ENCODE assay signal across 25 cellular contexts in the genomic region with DNA sequence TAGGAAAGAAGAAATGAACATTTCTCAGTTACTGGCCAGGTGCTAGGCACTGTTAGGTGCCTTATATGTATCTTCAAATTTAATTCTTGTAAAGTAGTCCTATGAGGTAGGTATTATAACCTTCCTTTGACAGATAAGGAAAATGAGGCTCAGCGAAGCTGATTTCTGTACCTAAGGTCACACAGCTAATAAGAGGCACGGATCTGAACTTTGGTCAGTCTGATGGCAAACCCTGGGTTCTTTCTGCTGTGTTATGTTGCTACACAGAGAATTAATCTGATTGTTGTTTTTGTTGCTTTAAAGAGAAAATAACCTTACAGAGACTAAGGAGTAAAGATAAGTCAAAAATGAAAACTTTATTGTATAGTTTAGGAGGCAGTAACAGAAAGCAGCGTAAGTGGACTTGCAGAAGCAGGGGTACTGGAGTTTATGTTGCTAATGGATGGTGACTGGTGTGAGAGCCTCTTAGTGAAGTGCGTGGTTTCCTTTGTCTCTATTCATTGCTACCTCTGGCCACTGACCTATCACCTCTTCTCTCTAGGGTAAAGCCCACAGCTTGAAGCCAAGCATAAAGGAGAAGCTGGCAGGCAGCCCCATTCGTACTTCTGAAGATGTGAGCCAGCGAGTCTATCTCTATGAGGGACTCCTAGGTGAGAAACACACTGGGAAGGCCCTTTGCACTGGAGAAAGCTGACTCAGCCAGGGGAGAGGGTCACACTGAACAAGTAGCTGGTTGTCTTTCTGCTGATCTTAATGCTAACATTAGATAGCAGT. TPM values are rescaled to one million over a fixed set of nuclear protein-coding genes. Genes with fewer than 3 reads are reported as not detected.
DNase-seq lines count a peak whose midpoint lies in the region; ATAC-seq, FAIRE-seq and TF ChIP-seq lines count a peak whose summit lies in the region.
"Had no signal": no experiment of that assay in that cellular context is flagged by ENCODE, and none has a peak within 500 bp of the region (broad histone marks: within the 10 kb centered on the region; RNA-seq: fewer than 3 reads in every experiment).

No MANE protein-coding gene starts in this region.

- no peak for TF ChIP-seq CTCF in endodermal cell (conservative IDR thresholded peaks at IDR 0.05)
- no peak for TF ChIP-seq CTCF in GM10266 (IDR thresholded peaks at IDR 0.05; ENCODE audit: control insufficient read depth, insufficient read depth, low read depth, missing control alignments)

- H3K27me3 ChIP-seq in HUES48 (ENCODE audit: control insufficient read depth, insufficient read depth, low read length) (no peaks in the 10 kb centered on the region), endodermal cell (ENCODE audit: control insufficient read depth, insufficient read depth, low read length, poor library complexity, severe bottlenecking) (no peaks in the 10 kb centered on the region)
- H3K27me3 ChIP-seq: MG63 had no signal

- WGBS in endodermal cell (ENCODE audit: insufficient coverage in 1 of 2, insufficient read length in 1 of 2), 2 experiments, result 82 to 83% methylated on average over 6 of the region's 6 CpGs

- H3K36me3 ChIP-seq in HUES48 (ENCODE audit: control insufficient read depth, insufficient read depth, low read length) (peaks cover 74% of the 10 kb centered on the region), endodermal cell (ENCODE audit: control insufficient read depth, insufficient read depth, low read length) (peaks cover 40% of the 10 kb centered on the region)

- DNase-seq in activated T-cell treated with anti-CD3 and anti-CD28 coated beads, Interleukin-2, amount 50 U/mL, for 24 hours, result peak; percentile 5
- no peak for DNase-seq in activated T-cell treated with anti-CD3 and anti-CD28 coated beads, Interleukin-2, amount 50 U/mL, for 48 hours
- DNase-seq in endodermal cell (peak; percentile 57), GM12891 (ENCODE audit: insufficient read length, low spot score) (no peak), GM10266 (ENCODE audit: extremely low spot score) (no peak), immature natural killer cell (no peak)
- no peak for DNase-seq in stimulated activated effector memory CD8-positive, alpha-beta T cell treated with anti-CD3 and anti-CD28 coated beads, Interleukin-12 subunit alpha, Interleukin-12 subunit beta, amount 100 ng/mL, for 72 hours (ENCODE audit: low spot score in 2 of 2)
- DNase-seq: Calu3; CD4-positive, alpha-beta memory T cell; Kasumi-1; MG63; NCI-H1048; NCI-H1436; NCI-H1930; NCI-H2171; NCI-H446 treated with DMSO at 0.1 percent for 48 hours; SHP77 treated with DMSO at 0.1 percent for 48 hours; SK-N-SH had no signal

- peaks cover 96% of the 10 kb centered on the region for H3K36me3 Mint-ChIP-seq in activated T-cell treated with anti-CD3 and anti-CD28 coated beads, Interleukin-2, amount 50 U/mL, for 24 hours (ENCODE audit: low read depth)
- H3K36me3 Mint-ChIP-seq in endodermal cell (ENCODE audit: low read depth), result peaks cover 57% of the 10 kb centered on the region
- peaks cover 23% of the 10 kb centered on the region for H3K36me3 Mint-ChIP-seq in stimulated activated effector memory CD8-positive, alpha-beta T cell treated with anti-CD3 and anti-CD28 coated beads, Interleukin-12 subunit alpha, Interleukin-12 subunit beta, amount 100 ng/mL, for 72 hours
- H3K36me3 Mint-ChIP-seq in immature natural killer cell, result peaks cover 23 to 39% (median 27%) of the 10 kb centered on the region in 3 donors

- H3K9me3 ChIP-seq in HUES48 (ENCODE audit: control insufficient read depth, insufficient read depth, low read length) (no peaks in the 10 kb centered on the region), endodermal cell (ENCODE audit: control insufficient read depth, low read length) (peaks cover 12% of the 10 kb centered on the region)
- H3K9me3 ChIP-seq: HAP-1, MG63, SK-N-SH had no signal

- no peaks in the 10 kb centered on the region for H3K9me3 Mint-ChIP-seq in activated T-cell treated with anti-CD3 and anti-CD28 coated beads, Interleukin-2, amount 50 U/mL, for 24 hours
- peaks cover 7% of the 10 kb centered on the region for H3K9me3 Mint-ChIP-seq in endodermal cell
- H3K9me3 Mint-ChIP-seq in stimulated activated effector memory CD8-positive, alpha-beta T cell treated with anti-CD3 and anti-CD28 coated beads, Interleukin-12 subunit alpha, Interleukin-12 subunit beta, amount 100 ng/mL, for 72 hours, result no peaks in the 10 kb centered on the region
- H3K9me3 Mint-ChIP-seq in immature natural killer cell, result peaks cover 0 to 5% (median 2%) of the 10 kb centered on the region in 6 donors

- no peak for FAIRE-seq in GM12891 (lab: Jason Lieb, UNC)
- FAIRE-seq: A204.1, RCC 7860 had no signal

- H3K9ac ChIP-seq in HUES48 (ENCODE audit: low read depth, low read length) (no peak overlapping the region), endodermal cell (ENCODE audit: extremely low read depth, low read length, poor library complexity, severe bottlenecking) (no peak overlapping the region)
- H3K9ac ChIP-seq: SK-N-SH had no signal

- peaks cover 2% of the 10 kb centered on the region for H3K4me1 Mint-ChIP-seq in activated T-cell treated with anti-CD3 and anti-CD28 coated beads, Interleukin-2, amount 50 U/mL, for 24 hours (ENCODE audit: low read depth)
- no peaks in the 10 kb centered on the region for H3K4me1 Mint-ChIP-seq in endodermal cell
- H3K4me1 Mint-ChIP-seq in stimulated activated effector memory CD8-positive, alpha-beta T cell treated with anti-CD3 and anti-CD28 coated beads, Interleukin-12 subunit alpha, Interleukin-12 subunit beta, amount 100 ng/mL, for 72 hours, result no peaks in the 10 kb centered on the region
- H3K4me1 Mint-ChIP-seq in immature natural killer cell, result no peaks in the 10 kb centered on the region

- TF ChIP-seq POLR2A in GM12891 (IDR thresholded peaks at IDR 0.05; ENCODE audit: low read depth, low read length), result no peak

- ATAC-seq in stimulated activated effector memory CD8-positive, alpha-beta T cell treated with anti-CD3 and anti-CD28 coated beads, Interleukin-12 subunit alpha, Interleukin-12 subunit beta, amount 100 ng/mL, for 72 hours, result no peak

- no peak overlapping the region for H3K4me3 Mint-ChIP-seq in activated T-cell treated with anti-CD3 and anti-CD28 coated beads, Interleukin-2, amount 50 U/mL, for 24 hours
- no peak overlapping the region for H3K4me3 Mint-ChIP-seq in endodermal cell
- no peak overlapping the region for H3K4me3 Mint-ChIP-seq in stimulated activated effector memory CD8-positive, alpha-beta T cell treated with anti-CD3 and anti-CD28 coated beads, Interleukin-12 subunit alpha, Interleukin-12 subunit beta, amount 100 ng/mL, for 72 hours
- H3K4me3 Mint-ChIP-seq in immature natural killer cell, result no peak overlapping the region

- H3K4me1 ChIP-seq in HUES48 (ENCODE audit: control insufficient read depth, insufficient read depth, low read length) (no peaks in the 10 kb centered on the region), endodermal cell (ENCODE audit: control insufficient read depth, insufficient read depth, low read length) (no peaks in the 10 kb centered on the region)
- H3K4me1 ChIP-seq: HAP-1 had no signal

- H3K4me3 ChIP-seq in HUES48 (ENCODE audit: low read depth, low read length) (no peak overlapping the region), endodermal cell (ENCODE audit: low read length) (no peak overlapping the region)
- H3K4me3 ChIP-seq: HAP-1, MG63 had no signal

- H3K27ac ChIP-seq in HUES48 (ENCODE audit: low read depth, low read length) (peak overlapping the region; percentile 72), endodermal cell (ENCODE audit: low read depth, low read length) (peak overlapping the region; percentile 15)
- H3K27ac ChIP-seq: HL-60 had no signal

- no peak overlapping the region for H3K27ac Mint-ChIP-seq in activated T-cell treated with anti-CD3 and anti-CD28 coated beads, Interleukin-2, amount 50 U/mL, for 24 hours
- H3K27ac Mint-ChIP-seq in endodermal cell (peak overlapping the region; percentile 16), immature natural killer cell (no peak overlapping the region)
- H3K27ac Mint-ChIP-seq in stimulated activated effector memory CD8-positive, alpha-beta T cell treated with anti-CD3 and anti-CD28 coated beads, Interleukin-12 subunit alpha, Interleukin-12 subunit beta, amount 100 ng/mL, for 72 hours, result peak overlapping the region; percentile 43

- H3K27me3 Mint-ChIP-seq in activated T-cell treated with anti-CD3 and anti-CD28 coated beads, Interleukin-2, amount 50 U/mL, for 24 hours, result no peaks in the 10 kb centered on the region
- no peaks in the 10 kb centered on the region for H3K27me3 Mint-ChIP-seq in endodermal cell (ENCODE audit: insufficient read depth)
- peaks cover 0 to 3% (median 0%) of the 10 kb centered on the region in 3 donors for H3K27me3 Mint-ChIP-seq in immature natural killer cell (ENCODE audit: low read depth in 3 of 3)
- H3K27me3 Mint-ChIP-seq: CD4-positive, alpha-beta memory T cell had no signal

TF ChIP-seq in GM12891, 5 proteins besides CTCF, POLR2A, EP300 and RAD21:
- no peak for TF ChIP-seq POU2F2 (IDR thresholded peaks at IDR 0.05; ENCODE audit: low read depth, low read length)
- TF ChIP-seq POLR2AphosphoS5 (IDR thresholded peaks at IDR 0.05; ENCODE audit: low read depth, low read length), result no peak
- TF ChIP-seq SPI1 (IDR thresholded peaks at IDR 0.05; ENCODE audit: low read depth, low read length), result no peak
- TF ChIP-seq TAF1 (IDR thresholded peaks at IDR 0.05; ENCODE audit: low read depth, low read length), result no peak
- no peak for TF ChIP-seq PAX5 (IDR thresholded peaks at IDR 0.05; ENCODE audit: insufficient read depth, low read length, severe bottlenecking)

RNA-seq across cellular contexts. Expression of a gene that starts 38.3 kb away (rescaled TPM):
- total RNA-seq in endodermal cell, result 10 to 100 TPM; 30.2 to 36.0 TPM
- 35.6 TPM for polyA plus RNA-seq in endodermal cell (2013, experiment 1 of 2)
- 30.8 TPM for polyA plus RNA-seq in endodermal cell (2013, experiment 2 of 2)
- polyA plus RNA-seq in GM12891 (2012; ENCODE audit: low read depth, missing spikeins), result 15.8 TPM
- polyA plus RNA-seq in immature natural killer cell, result 10 to 100 TPM; 14.7 to 42.7 (median 19.3) TPM

RNA-seq across cellular contexts. Expression of a gene that starts 44.3 kb away (rescaled TPM):
- under 1 TPM in 1 of 2 donors, not detected in 1; 0.07 TPM for total RNA-seq in endodermal cell
- not detected for polyA plus RNA-seq in endodermal cell (2013, experiment 1 of 2)
- not detected for polyA plus RNA-seq in endodermal cell (2013, experiment 2 of 2)
- not detected for polyA plus RNA-seq in GM12891 (2012; ENCODE audit: low read depth, missing spikeins)
- polyA plus RNA-seq in immature natural killer cell, result not detected
- total RNA-seq: Calu3; CD4-positive, alpha-beta memory T cell; HT1080 had no signal
- polyA plus RNA-seq: BJ; CD4-positive, alpha-beta memory T cell; SK-N-SH had no signal

RNA-seq across cellular contexts. Expression of a gene that starts 50.4 kb away (rescaled TPM):
- total RNA-seq in endodermal cell, result 10 to 100 TPM; 29.4 to 34.6 TPM
- polyA plus RNA-seq in endodermal cell (2013, experiment 1 of 2), result 19.1 TPM
- 17.6 TPM for polyA plus RNA-seq in endodermal cell (2013, experiment 2 of 2)
- 3.9 TPM for polyA plus RNA-seq in GM12891 (2012; ENCODE audit: low read depth, missing spikeins)
- polyA plus RNA-seq in immature natural killer cell, result 10 to 100 TPM; 14.8 to 20.3 (median 19.8) TPM

RNA-seq across cellular contexts. Expression of a gene that starts 59.6 kb away (rescaled TPM):
- total RNA-seq in endodermal cell, result 10 to 100 TPM; 42.9 to 45.9 TPM
- polyA plus RNA-seq in endodermal cell (2013, experiment 1 of 2), result 34.7 TPM
- 28.7 TPM for polyA plus RNA-seq in endodermal cell (2013, experiment 2 of 2)
- polyA plus RNA-seq in GM12891 (2012; ENCODE audit: low read depth, missing spikeins), result 10.5 TPM
- polyA plus RNA-seq in immature natural killer cell, result 10 to 100 TPM in 2 of 3 donors, 1 to 10 TPM in 1; 6.6 to 20.1 (median 19.2) TPM

Comparison
In these comparisons a context has a peak if more than half of its experiments do, and no peak if none do; other contexts are left out.
1. DNase-seq: peak in activated T-cell treated with anti-CD3 and anti-CD28 coated beads, Interleukin-2, amount 50 U/mL, for 24 hours (single experiment) and endodermal cell (single experiment); none in activated T-cell treated with anti-CD3 and anti-CD28 coated beads, Interleukin-2, amount 50 U/mL, for 48 hours (0 of 2), stimulated activated effector memory CD8-positive, alpha-beta T cell treated with anti-CD3 and anti-CD28 coated beads, Interleukin-12 subunit alpha, Interleukin-12 subunit beta, amount 100 ng/mL, for 72 hours (0 of 2), GM12891 (single experiment), GM10266 (single experiment) and immature natural killer cell (0 of 3).
2. H3K27ac Mint-ChIP-seq: peak in endodermal cell (single experiment) and stimulated activated effector memory CD8-positive, alpha-beta T cell treated with anti-CD3 and anti-CD28 coated beads, Interleukin-12 subunit alpha, Interleukin-12 subunit beta, amount 100 ng/mL, for 72 hours (single experiment); none in activated T-cell treated with anti-CD3 and anti-CD28 coated beads, Interleukin-2, amount 50 U/mL, for 24 hours (single experiment) and immature natural killer cell (0 of 6).